Comparison of ENCODE assay signal across 1 cellular context in genomic region chr1:212791676-212792395, GRCh38.
TF ChIP-seq lines count a peak whose summit lies in the region.

Gene NSL1 (minus strand): TSS chr1:212791777. CDS start chr1:212791763, 14 bp downstream.
Gene TATDN3 (plus strand): TSS chr1:212791894. CDS start chr1:212791922, 28 bp downstream.

TF ChIP-seq in K562, 482 proteins besides CTCF, POLR2A, EP300 and RAD21 (continued from another document):
- TF ChIP-seq ATF3 (IDR thresholded peaks at IDR 0.05) (no peak; the same call in 1 of the 2 replicates), ATF3 (CRISPR knock-in tag; conservative IDR thresholded peaks at IDR 0.05) (peak; percentile 31; the same call in 1 of the 2 replicates), MYC (IDR thresholded peaks at IDR 0.05; ENCODE audit: low read depth, low read length) (peak; percentile 91), MYC (CRISPR knock-in tag; IDR thresholded peaks at IDR 0.05; ENCODE audit: borderline replicate concordance, low read depth) (peak; percentile 66; the same call in 1 of the 2 replicates), STAT5A (IDR thresholded peaks at IDR 0.05; ENCODE audit: borderline replicate concordance, low read length) (no peak; the same call in 1 of the 2 replicates), GATAD2B (IDR thresholded peaks at IDR 0.05; ENCODE audit: borderline replicate concordance) (peak; percentile 77), RCOR1 (IDR thresholded peaks at IDR 0.05; ENCODE audit: borderline replicate concordance in 1 of 2, low read depth in 2 of 2, low read length in 2 of 2) (peak; percentile 66 to 88; a peak in 2 of 4 replicates), ZHX1 (conservative IDR thresholded peaks at IDR 0.05; ENCODE audit: low read length) (0 out of 2 replicates have a peak, but pooled peaks have one; percentile 66), NFXL1 (CRISPR knock-in tag; IDR thresholded peaks at IDR 0.05) (no peak), HMG20A (CRISPR knock-in tag; conservative IDR thresholded peaks at IDR 0.05) (no peak), SMAD2 (IDR thresholded peaks at IDR 0.05; ENCODE audit: low read depth, low read length) (no peak), FOXP4 (CRISPR knock-in tag; IDR thresholded peaks at IDR 0.05; ENCODE audit: borderline replicate concordance) (peak; percentile 69; the same call in 1 of the 2 replicates), NEUROD1 (IDR thresholded peaks at IDR 0.05; ENCODE audit: borderline replicate concordance, low read depth, low read length, partially characterized antibody) (peak; percentile 96), SAFB2 (IDR thresholded peaks at IDR 0.05; ENCODE audit: borderline replicate concordance, low read depth, low read length, severe bottlenecking) (no peak), BCOR (IDR thresholded peaks at IDR 0.05) (peak; percentile 85; the same call in 1 of the 2 replicates), THRAP3 (IDR thresholded peaks at IDR 0.05; ENCODE audit: borderline replicate concordance) (no peak), HDAC2 (IDR thresholded peaks at IDR 0.05) (0 out of 2 replicates have a peak, but pooled peaks have one; percentile 82), CBX1 (IDR thresholded peaks at IDR 0.05; ENCODE audit: low read depth) (peak; percentile 95; the same call in 1 of the 2 replicates), TBP (optimal IDR thresholded peaks at IDR 0.05; ENCODE audit: low read depth, low read length) (peak; percentile 99), RFX1 (IDR thresholded peaks at IDR 0.05) (no peak), ZNF586 (CRISPR knock-in tag; conservative IDR thresholded peaks at IDR 0.05) (no peak), TGIF2 (CRISPR knock-in tag; IDR thresholded peaks at IDR 0.05) (no peak), PBX2 (CRISPR knock-in tag; IDR thresholded peaks at IDR 0.05; ENCODE audit: low read depth) (no peak), PBX2 (tag; conservative IDR thresholded peaks at IDR 0.05; ENCODE audit: low read depth) (no peak), ILF3 (IDR thresholded peaks at IDR 0.05; ENCODE audit: borderline replicate concordance) (peak; percentile 60; the same call in 1 of the 2 replicates), FOXM1 (IDR thresholded peaks at IDR 0.05; ENCODE audit: low read depth) (no peak), FOXM1 (CRISPR knock-in tag; IDR thresholded peaks at IDR 0.05; ENCODE audit: low read depth) (peak; percentile 85; the same call in 1 of the 2 replicates), ZBTB2 (IDR thresholded peaks at IDR 0.05) (peak; percentile 82), HMGN3 (IDR thresholded peaks at IDR 0.05; ENCODE audit: borderline replicate concordance, extremely low read depth, insufficient read length, low read depth, low read length) (peak; percentile 98), CBFA2T3 (IDR thresholded peaks at IDR 0.05) (peak; percentile 44; the same call in 1 of the 2 replicates), TSC22D4 (tag; IDR thresholded peaks at IDR 0.05) (no peak), TAF15 (IDR thresholded peaks at IDR 0.05; ENCODE audit: low read depth, low read length) (no peak), HEY1 (CRISPR knock-in tag; IDR thresholded peaks at IDR 0.05; ENCODE audit: borderline replicate concordance) (0 out of 2 replicates have a peak, but pooled peaks have one; percentile 20), VEZF1 (CRISPR knock-in tag; IDR thresholded peaks at IDR 0.05) (peak; percentile 62), POLR2B (IDR thresholded peaks at IDR 0.05; ENCODE audit: low read depth, partially characterized antibody) (peak; percentile 95), RBM22 (IDR thresholded peaks at IDR 0.05; ENCODE audit: low read depth, low read length, poor library complexity, severe bottlenecking) (peak; percentile 68), KAT7 (CRISPR knock-in tag; IDR thresholded peaks at IDR 0.05; ENCODE audit: borderline replicate concordance) (peak; percentile 56), SMARCA4 (IDR thresholded peaks at IDR 0.05) (no peak), MBD2 (IDR thresholded peaks at IDR 0.05; ENCODE audit: borderline replicate concordance, low read depth) (peak; percentile 75), SMARCC2 (IDR thresholded peaks at IDR 0.05; ENCODE audit: low read depth) (peak; percentile 19)
